Comparison of ENCODE assay signal across 1 cellular context in the genomic region with DNA sequence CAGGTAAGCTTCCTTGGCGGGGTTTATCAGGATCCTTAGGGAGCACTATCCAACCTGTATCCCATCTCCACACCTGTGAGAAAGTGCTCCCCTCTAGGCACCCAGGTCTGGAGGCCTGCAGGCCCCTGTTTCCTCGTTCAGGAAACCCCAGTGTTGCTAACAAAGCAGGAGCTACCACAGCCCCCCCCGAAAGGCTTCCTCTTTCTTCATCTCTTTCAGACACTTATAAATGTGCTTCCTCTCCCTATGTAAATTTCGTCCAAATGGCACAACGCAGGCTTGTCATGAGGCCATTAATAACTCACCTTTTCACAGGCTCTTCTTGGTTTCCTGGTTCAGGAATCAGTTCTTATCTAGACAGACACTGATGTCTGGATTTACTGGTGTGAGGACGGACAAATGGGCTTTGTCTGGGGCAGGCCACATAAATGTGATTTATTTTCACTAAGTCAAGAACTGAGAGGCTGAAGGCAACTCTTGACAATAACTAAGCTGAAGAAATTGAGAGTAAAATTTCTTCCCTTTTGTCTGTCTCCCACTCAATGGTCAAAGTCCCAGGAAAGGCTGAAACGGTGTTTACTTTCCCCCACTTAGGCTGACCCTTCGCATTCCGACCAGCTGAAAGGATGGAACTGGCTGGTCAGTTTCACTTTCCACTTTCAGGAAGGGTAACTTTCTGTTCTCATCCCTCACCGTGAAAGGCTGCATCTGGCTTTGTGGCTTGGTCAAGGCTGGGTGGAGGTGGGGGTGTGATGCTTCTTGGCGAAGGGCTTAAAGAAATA.
TF ChIP-seq lines count a peak whose summit lies in the region.

No MANE protein-coding gene starts in this region.

TF ChIP-seq in HepG2, 621 proteins besides CTCF, POLR2A, EP300 and RAD21 (continued from another document and continues in another):
- TF ChIP-seq TBL1XR1 (IDR thresholded peaks at IDR 0.05; ENCODE audit: borderline replicate concordance, low read length, partially characterized antibody): no peak
- no peak for TF ChIP-seq ZNF12 (CRISPR knock-in tag; IDR thresholded peaks at IDR 0.05)
- TF ChIP-seq ZIK1 (CRISPR knock-in tag; IDR thresholded peaks at IDR 0.05; ENCODE audit: borderline replicate concordance, low read depth): no peak
- no peak for TF ChIP-seq MAF1 (CRISPR knock-in tag; IDR thresholded peaks at IDR 0.05; ENCODE audit: borderline replicate concordance)
- peak; percentile 75; the same call in 1 of the 2 replicates for TF ChIP-seq ZNF615 (CRISPR knock-in tag; IDR thresholded peaks at IDR 0.05; ENCODE audit: borderline replicate concordance)
- TF ChIP-seq ZNF207 (IDR thresholded peaks at IDR 0.05; ENCODE audit: borderline replicate concordance): no peak
- TF ChIP-seq, protein P1, sequence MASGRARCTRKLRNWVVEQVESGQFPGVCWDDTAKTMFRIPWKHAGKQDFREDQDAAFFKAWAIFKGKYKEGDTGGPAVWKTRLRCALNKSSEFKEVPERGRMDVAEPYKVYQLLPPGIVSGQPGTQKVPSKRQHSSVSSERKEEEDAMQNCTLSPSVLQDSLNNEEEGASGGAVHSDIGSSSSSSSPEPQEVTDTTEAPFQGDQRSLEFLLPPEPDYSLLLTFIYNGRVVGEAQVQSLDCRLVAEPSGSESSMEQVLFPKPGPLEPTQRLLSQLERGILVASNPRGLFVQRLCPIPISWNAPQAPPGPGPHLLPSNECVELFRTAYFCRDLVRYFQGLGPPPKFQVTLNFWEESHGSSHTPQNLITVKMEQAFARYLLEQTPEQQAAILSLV (CRISPR knock-in tag; IDR thresholded peaks at IDR 0.05; ENCODE audit: borderline replicate concordance): no peak
- TF ChIP-seq SOX5 (CRISPR knock-in tag; IDR thresholded peaks at IDR 0.05; ENCODE audit: borderline replicate concordance): peak; percentile 72; the same call in 1 of the 2 replicates
- TF ChIP-seq HNF4G (IDR thresholded peaks at IDR 0.05; ENCODE audit: borderline replicate concordance, low read depth, low read length): peak; percentile 87
- TF ChIP-seq HNF4G (CRISPR knock-in tag; IDR thresholded peaks at IDR 0.05; ENCODE audit: borderline replicate concordance, low read depth): 0 out of 2 replicates have a peak, but pooled peaks have one; percentile 50
- peak; percentile 70 for TF ChIP-seq HOXA3 (CRISPR knock-in tag; IDR thresholded peaks at IDR 0.05)
- TF ChIP-seq, protein P2, sequence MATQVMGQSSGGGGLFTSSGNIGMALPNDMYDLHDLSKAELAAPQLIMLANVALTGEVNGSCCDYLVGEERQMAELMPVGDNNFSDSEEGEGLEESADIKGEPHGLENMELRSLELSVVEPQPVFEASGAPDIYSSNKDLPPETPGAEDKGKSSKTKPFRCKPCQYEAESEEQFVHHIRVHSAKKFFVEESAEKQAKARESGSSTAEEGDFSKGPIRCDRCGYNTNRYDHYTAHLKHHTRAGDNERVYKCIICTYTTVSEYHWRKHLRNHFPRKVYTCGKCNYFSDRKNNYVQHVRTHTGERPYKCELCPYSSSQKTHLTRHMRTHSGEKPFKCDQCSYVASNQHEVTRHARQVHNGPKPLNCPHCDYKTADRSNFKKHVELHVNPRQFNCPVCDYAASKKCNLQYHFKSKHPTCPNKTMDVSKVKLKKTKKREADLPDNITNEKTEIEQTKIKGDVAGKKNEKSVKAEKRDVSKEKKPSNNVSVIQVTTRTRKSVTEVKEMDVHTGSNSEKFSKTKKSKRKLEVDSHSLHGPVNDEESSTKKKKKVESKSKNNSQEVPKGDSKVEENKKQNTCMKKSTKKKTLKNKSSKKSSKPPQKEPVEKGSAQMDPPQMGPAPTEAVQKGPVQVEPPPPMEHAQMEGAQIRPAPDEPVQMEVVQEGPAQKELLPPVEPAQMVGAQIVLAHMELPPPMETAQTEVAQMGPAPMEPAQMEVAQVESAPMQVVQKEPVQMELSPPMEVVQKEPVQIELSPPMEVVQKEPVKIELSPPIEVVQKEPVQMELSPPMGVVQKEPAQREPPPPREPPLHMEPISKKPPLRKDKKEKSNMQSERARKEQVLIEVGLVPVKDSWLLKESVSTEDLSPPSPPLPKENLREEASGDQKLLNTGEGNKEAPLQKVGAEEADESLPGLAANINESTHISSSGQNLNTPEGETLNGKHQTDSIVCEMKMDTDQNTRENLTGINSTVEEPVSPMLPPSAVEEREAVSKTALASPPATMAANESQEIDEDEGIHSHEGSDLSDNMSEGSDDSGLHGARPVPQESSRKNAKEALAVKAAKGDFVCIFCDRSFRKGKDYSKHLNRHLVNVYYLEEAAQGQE (IDR thresholded peaks at IDR 0.05; ENCODE audit: borderline replicate concordance in 1 of 2, low read depth in 1 of 2, low read length in 2 of 2): 0 out of 4 replicates have a peak, but pooled peaks of 1 of the 2 experiments have one; percentile 40
- TF ChIP-seq, protein P3, sequence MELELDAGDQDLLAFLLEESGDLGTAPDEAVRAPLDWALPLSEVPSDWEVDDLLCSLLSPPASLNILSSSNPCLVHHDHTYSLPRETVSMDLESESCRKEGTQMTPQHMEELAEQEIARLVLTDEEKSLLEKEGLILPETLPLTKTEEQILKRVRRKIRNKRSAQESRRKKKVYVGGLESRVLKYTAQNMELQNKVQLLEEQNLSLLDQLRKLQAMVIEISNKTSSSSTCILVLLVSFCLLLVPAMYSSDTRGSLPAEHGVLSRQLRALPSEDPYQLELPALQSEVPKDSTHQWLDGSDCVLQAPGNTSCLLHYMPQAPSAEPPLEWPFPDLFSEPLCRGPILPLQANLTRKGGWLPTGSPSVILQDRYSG (CRISPR knock-in tag; IDR thresholded peaks at IDR 0.05): no peak
- no peak for TF ChIP-seq SRY (CRISPR knock-in tag; IDR thresholded peaks at IDR 0.05)
- TF ChIP-seq CBX5 (CRISPR knock-in tag; IDR thresholded peaks at IDR 0.05; ENCODE audit: borderline replicate concordance): no peak; the same call in 1 of the 2 replicates
- TF ChIP-seq SYNCRIP (IDR thresholded peaks at IDR 0.05; ENCODE audit: insufficient read depth, low read depth, low read length): no peak
- TF ChIP-seq ZSCAN21 (CRISPR knock-in tag; IDR thresholded peaks at IDR 0.05; ENCODE audit: borderline replicate concordance): 0 out of 2 replicates have a peak, but pooled peaks have one; percentile 36
- TF ChIP-seq NFKB2 (CRISPR knock-in tag; IDR thresholded peaks at IDR 0.05; ENCODE audit: borderline replicate concordance): no peak
- TF ChIP-seq HOXD1 (CRISPR knock-in tag; IDR thresholded peaks at IDR 0.05): 0 out of 2 replicates have a peak, but pooled peaks have one; percentile 49
- TF ChIP-seq PAX8 (CRISPR knock-in tag; IDR thresholded peaks at IDR 0.05; ENCODE audit: borderline replicate concordance): no peak
- no peak for TF ChIP-seq ZSCAN25 (CRISPR knock-in tag; IDR thresholded peaks at IDR 0.05)
- TF ChIP-seq, protein P4, sequence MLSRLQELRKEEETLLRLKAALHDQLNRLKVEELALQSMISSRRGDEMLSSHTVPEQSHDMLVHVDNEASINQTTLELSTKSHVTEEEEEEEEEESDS (CRISPR knock-in tag; IDR thresholded peaks at IDR 0.05; ENCODE audit: borderline replicate concordance): no peak
- TF ChIP-seq SMARCE1 (IDR thresholded peaks at IDR 0.05; ENCODE audit: borderline replicate concordance): no peak
- 0 out of 2 replicates have a peak, but pooled peaks have one; percentile 27 for TF ChIP-seq MIER3 (CRISPR knock-in tag; IDR thresholded peaks at IDR 0.05; ENCODE audit: borderline replicate concordance)
- TF ChIP-seq ZSCAN30 (CRISPR knock-in tag; IDR thresholded peaks at IDR 0.05): no peak
- TF ChIP-seq KDM6A (CRISPR knock-in tag; IDR thresholded peaks at IDR 0.05; ENCODE audit: low read depth): peak; percentile 90
- no peak for TF ChIP-seq ATF7 (IDR thresholded peaks at IDR 0.05)
- TF ChIP-seq ATF7 (CRISPR knock-in tag; IDR thresholded peaks at IDR 0.05): no peak
- TF ChIP-seq, protein P5, sequence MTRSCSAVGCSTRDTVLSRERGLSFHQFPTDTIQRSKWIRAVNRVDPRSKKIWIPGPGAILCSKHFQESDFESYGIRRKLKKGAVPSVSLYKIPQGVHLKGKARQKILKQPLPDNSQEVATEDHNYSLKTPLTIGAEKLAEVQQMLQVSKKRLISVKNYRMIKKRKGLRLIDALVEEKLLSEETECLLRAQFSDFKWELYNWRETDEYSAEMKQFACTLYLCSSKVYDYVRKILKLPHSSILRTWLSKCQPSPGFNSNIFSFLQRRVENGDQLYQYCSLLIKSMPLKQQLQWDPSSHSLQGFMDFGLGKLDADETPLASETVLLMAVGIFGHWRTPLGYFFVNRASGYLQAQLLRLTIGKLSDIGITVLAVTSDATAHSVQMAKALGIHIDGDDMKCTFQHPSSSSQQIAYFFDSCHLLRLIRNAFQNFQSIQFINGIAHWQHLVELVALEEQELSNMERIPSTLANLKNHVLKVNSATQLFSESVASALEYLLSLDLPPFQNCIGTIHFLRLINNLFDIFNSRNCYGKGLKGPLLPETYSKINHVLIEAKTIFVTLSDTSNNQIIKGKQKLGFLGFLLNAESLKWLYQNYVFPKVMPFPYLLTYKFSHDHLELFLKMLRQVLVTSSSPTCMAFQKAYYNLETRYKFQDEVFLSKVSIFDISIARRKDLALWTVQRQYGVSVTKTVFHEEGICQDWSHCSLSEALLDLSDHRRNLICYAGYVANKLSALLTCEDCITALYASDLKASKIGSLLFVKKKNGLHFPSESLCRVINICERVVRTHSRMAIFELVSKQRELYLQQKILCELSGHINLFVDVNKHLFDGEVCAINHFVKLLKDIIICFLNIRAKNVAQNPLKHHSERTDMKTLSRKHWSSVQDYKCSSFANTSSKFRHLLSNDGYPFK (CRISPR knock-in tag; IDR thresholded peaks at IDR 0.05; ENCODE audit: borderline replicate concordance): no peak
- no peak for TF ChIP-seq KDM4B (CRISPR knock-in tag; IDR thresholded peaks at IDR 0.05)
- TF ChIP-seq KAT7 (CRISPR knock-in tag; IDR thresholded peaks at IDR 0.05; ENCODE audit: borderline replicate concordance): 0 out of 2 replicates have a peak, but pooled peaks have one; percentile 34
- TF ChIP-seq, protein P6, sequence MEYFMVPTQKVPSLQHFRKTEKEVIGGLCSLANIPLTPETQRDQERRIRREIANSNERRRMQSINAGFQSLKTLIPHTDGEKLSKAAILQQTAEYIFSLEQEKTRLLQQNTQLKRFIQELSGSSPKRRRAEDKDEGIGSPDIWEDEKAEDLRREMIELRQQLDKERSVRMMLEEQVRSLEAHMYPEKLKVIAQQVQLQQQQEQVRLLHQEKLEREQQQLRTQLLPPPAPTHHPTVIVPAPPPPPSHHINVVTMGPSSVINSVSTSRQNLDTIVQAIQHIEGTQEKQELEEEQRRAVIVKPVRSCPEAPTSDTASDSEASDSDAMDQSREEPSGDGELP (IDR thresholded peaks at IDR 0.05; ENCODE audit: borderline replicate concordance, low read depth): peak; percentile 92
- TF ChIP-seq ESRRA (CRISPR knock-in tag; IDR thresholded peaks at IDR 0.05; ENCODE audit: low read depth): no peak
- TF ChIP-seq, protein P7, sequence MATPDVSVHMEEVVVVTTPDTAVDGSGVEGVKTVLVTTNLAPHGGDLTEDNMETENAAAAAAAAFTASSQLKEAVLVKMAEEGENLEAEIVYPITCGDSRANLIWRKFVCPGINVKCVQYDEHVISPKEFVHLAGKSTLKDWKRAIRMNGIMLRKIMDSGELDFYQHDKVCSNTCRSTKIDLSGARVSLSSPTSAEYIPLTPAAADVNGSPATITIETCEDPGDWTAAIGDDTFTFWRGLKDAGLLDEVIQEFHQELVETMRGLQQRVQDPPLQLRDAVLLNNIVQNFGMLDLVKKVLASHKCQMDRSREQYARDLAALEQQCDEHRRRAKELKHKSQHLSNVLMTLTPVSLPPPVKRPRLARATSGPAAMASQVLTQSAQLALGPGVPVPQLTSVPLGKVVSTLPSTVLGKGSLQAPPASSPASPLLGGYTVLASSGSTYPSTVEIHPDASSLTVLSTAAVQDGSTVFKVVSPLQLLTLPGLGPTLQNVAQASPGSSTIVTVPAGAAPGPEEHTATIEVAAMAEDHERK (CRISPR knock-in tag; IDR thresholded peaks at IDR 0.05; ENCODE audit: low read depth): no peak
- 0 out of 2 replicates have a peak, but pooled peaks have one; percentile 7 for TF ChIP-seq STAG1 (CRISPR knock-in tag; IDR thresholded peaks at IDR 0.05)
- TF ChIP-seq TMF1 (CRISPR knock-in tag; IDR thresholded peaks at IDR 0.05; ENCODE audit: low read depth): no peak
- no peak for TF ChIP-seq ZNF703 (CRISPR knock-in tag; IDR thresholded peaks at IDR 0.05; ENCODE audit: borderline replicate concordance)
- TF ChIP-seq RBM39 (IDR thresholded peaks at IDR 0.05; ENCODE audit: low read depth, low read length, poor library complexity, severe bottlenecking): no peak
- no peak for TF ChIP-seq KDM3A (CRISPR knock-in tag; IDR thresholded peaks at IDR 0.05; ENCODE audit: low read depth)
- TF ChIP-seq ELF1 (CRISPR knock-in tag; IDR thresholded peaks at IDR 0.05): no peak
